In genomic region chr3:62602987-62603386, GRCh38 we compare ENCODE assay signal across 29 cellular contexts.
DNase-seq lines count a peak whose midpoint lies in the region; ATAC-seq, FAIRE-seq and TF ChIP-seq lines count a peak whose summit lies in the region.
"Had no signal": no experiment of that assay in that cellular context is flagged by ENCODE, and none has a peak within 500 bp of the region (broad histone marks: within the 10 kb centered on the region; RNA-seq: fewer than 3 reads in every experiment).

No MANE protein-coding gene starts in this region.

- H3K36me3 ChIP-seq in breast epithelium, result no peaks in the 10 kb centered on the region
- H3K36me3 ChIP-seq in small intestine (ENCODE audit: control insufficient read depth in 2 of 2, insufficient read depth in 2 of 2, low read length in 2 of 2), result no peaks in the 10 kb centered on the region
- H3K36me3 ChIP-seq: heart left ventricle, Peyer's patch, prostate gland, right lobe of liver had no signal

- POLR2A ChIA-PET in MCF 10A (lab: Yijun Ruan, JAX), result interaction anchor here (0.6 to 2.7 kb wide), 3 partner anchors 16 to 267 kb away, joined by 3 to 13 read pairs (median 4); no protein-coding TSS in a partner anchor

- FAIRE-seq in small intestine (lab: Jason Lieb, UNC), result no peak
- FAIRE-seq: bronchial epithelial cell, GM12878, kidney had no signal

- no TSS peak for BruUV-seq in MCF 10A (replicated peaks; lab: Mats Ljungman, UMichigan)

- H3K4me1 Mint-ChIP-seq in MCF 10A (ENCODE audit: insufficient read depth, unreplicated experiment) (peaks cover 56% of the 10 kb centered on the region), brain (peaks cover 51% of the 10 kb centered on the region), endothelial cell (ENCODE audit: unreplicated experiment) (peaks cover 25% of the 10 kb centered on the region)
- H3K4me1 Mint-ChIP-seq: CD4-positive, CD25-positive, alpha-beta regulatory T cell; IgD-negative memory B cell; naive thymus-derived CD4-positive, alpha-beta T cell; stimulated activated memory B cell treated with anti-CD40 and anti-IgM and Interleukin-4, amounts not matched to agents 10 μg/mL and 1 μg/mL and 100 μg/mL, for 72 hours; T-cell had no signal

- H3K27me3 Mint-ChIP-seq in MCF 10A (ENCODE audit: insufficient read depth, unreplicated experiment) (no peaks in the 10 kb centered on the region), brain (peaks cover 3% of the 10 kb centered on the region), endothelial cell (ENCODE audit: unreplicated experiment) (no peaks in the 10 kb centered on the region)
- H3K27me3 Mint-ChIP-seq: CD4-positive, CD25-positive, alpha-beta regulatory T cell; IgD-negative memory B cell; stimulated activated memory B cell treated with anti-CD40 and anti-IgM and Interleukin-4, amounts not matched to agents 10 μg/mL and 1 μg/mL and 100 μg/mL, for 72 hours; T-cell had no signal

- H3K4me3 ChIP-seq in breast epithelium, result no peak overlapping the region
- no peak overlapping the region for H3K4me3 ChIP-seq in small intestine (ENCODE audit: low read depth in 1 of 2, low read length in 2 of 2)
- H3K4me3 ChIP-seq: GM12878, heart left ventricle, Peyer's patch, prostate gland, right lobe of liver had no signal

- DNase-seq in MCF 10A (ENCODE audit: unreplicated experiment) (no peak), breast epithelium (ENCODE audit: low spot score in 2 of 2) (no peak), iris pigment epithelial cell (ENCODE audit: low read depth) (peak; percentile 30), foreskin melanocyte (no peak), small intestine (no peak), endothelial cell (ENCODE audit: low spot score) (no peak)
- DNase-seq: 8988T; activated CD4-positive, alpha-beta T cell treated with anti-CD3 and anti-CD28 coated beads for 48 hours; activated naive CD4-positive, alpha-beta T cell treated with anti-CD3 and anti-CD28 coated beads, Interleukin-2, amount 50 U/mL, for 16 hours; AML-193; amniotic stem cell; CD4-positive, CD25-positive, alpha-beta regulatory T cell; heart left ventricle; kidney; midbrain; naive thymus-derived CD4-positive, alpha-beta T cell; NCI-H1694; Peyer's patch; right lobe of liver; T-cell had no signal

- no peak for TF ChIP-seq CTCF in MCF 10A (IDR thresholded peaks at IDR 0.05; ENCODE audit: unreplicated experiment)
- no peak for TF ChIP-seq CTCF in breast epithelium (IDR thresholded peaks at IDR 0.05)
- TF ChIP-seq CTCF in brain (conservative IDR thresholded peaks at IDR 0.05), result no peak
- no peak for TF ChIP-seq CTCF in endothelial cell (IDR thresholded peaks at IDR 0.05; ENCODE audit: unreplicated experiment)

- peak overlapping the region; percentile 95 for H3K27ac Mint-ChIP-seq in MCF 10A (ENCODE audit: low read depth, unreplicated experiment)
- peak overlapping the region in 3 of 5 experiments; percentile 77 to 88 (median 80) for H3K27ac Mint-ChIP-seq in brain
- H3K27ac Mint-ChIP-seq in endothelial cell (ENCODE audit: unreplicated experiment), result no peak overlapping the region
- H3K27ac Mint-ChIP-seq: activated T-helper 2 cell treated with anti-CD3 and anti-CD28 coated beads, Interferon-gamma antibody, Interleukin-2, Interleukin-4, amounts not matched to agents 10 μg/mL and 5 μg/mL and 100 μg/mL, durations not matched to agents 14 hours and 24 hours and 36 hours; CD4-positive, CD25-positive, alpha-beta regulatory T cell; IgD-negative memory B cell; naive thymus-derived CD4-positive, alpha-beta T cell; stimulated activated memory B cell treated with anti-CD40 and anti-IgM and Interleukin-4, amounts not matched to agents 10 μg/mL and 1 μg/mL and 100 μg/mL, for 72 hours; T-cell; type B pancreatic cell had no signal

- H3K36me3 Mint-ChIP-seq in MCF 10A (ENCODE audit: insufficient read depth, unreplicated experiment) (no peaks in the 10 kb centered on the region), brain (no peaks in the 10 kb centered on the region), endothelial cell (ENCODE audit: low read depth, unreplicated experiment) (no peaks in the 10 kb centered on the region)
- H3K36me3 Mint-ChIP-seq: CD4-positive, CD25-positive, alpha-beta regulatory T cell; IgD-negative memory B cell; naive thymus-derived CD4-positive, alpha-beta T cell; stimulated activated memory B cell treated with anti-CD40 and anti-IgM and Interleukin-4, amounts not matched to agents 10 μg/mL and 1 μg/mL and 100 μg/mL, for 72 hours; T-cell; type B pancreatic cell had no signal

- intact Hi-C loops in MCF 10A (cut with micrococcal nuclease) (no loop called here), breast epithelium (cut with DNase I; ENCODE audit: low total_unique reads) (no loop called here)

- H3K27ac ChIP-seq in breast epithelium, result no peak overlapping the region
- H3K27ac ChIP-seq in small intestine (ENCODE audit: low read depth in 1 of 2, low read length in 1 of 2), result no peak overlapping the region
- H3K27ac ChIP-seq: heart left ventricle, Peyer's patch, prostate gland, right lobe of liver had no signal

- CTCF ChIA-PET in MCF 10A (lab: Yijun Ruan, JAX), result interaction anchor here (2.8 kb wide), 1 partner anchor 63 kb away, joined by 11 read pairs; no protein-coding TSS in a partner anchor

- no peaks in the 10 kb centered on the region for H3K27me3 ChIP-seq in breast epithelium
- H3K27me3 ChIP-seq in small intestine (ENCODE audit: control insufficient read depth in 2 of 2, insufficient read depth in 2 of 2, low read length in 2 of 2), result no peaks in the 10 kb centered on the region
- H3K27me3 ChIP-seq: heart left ventricle, Peyer's patch, right lobe of liver had no signal

- H3K4me1 ChIP-seq in breast epithelium (no peaks in the 10 kb centered on the region), small intestine (ENCODE audit: control insufficient read depth in 2 of 2, insufficient read depth in 1 of 2, low read depth in 1 of 2, low read length in 1 of 2) (no peaks in the 10 kb centered on the region)
- H3K4me1 ChIP-seq: Peyer's patch, prostate gland, right lobe of liver had no signal

- no peak overlapping the region for H3K4me3 Mint-ChIP-seq in MCF 10A (ENCODE audit: unreplicated experiment)
- H3K4me3 Mint-ChIP-seq in brain, result peak overlapping the region in 1 of 5 experiments; percentile 70
- no peak overlapping the region for H3K4me3 Mint-ChIP-seq in endothelial cell (ENCODE audit: unreplicated experiment)
- H3K4me3 Mint-ChIP-seq: CD4-positive, CD25-positive, alpha-beta regulatory T cell; IgD-negative memory B cell; naive thymus-derived CD4-positive, alpha-beta T cell; stimulated activated memory B cell treated with anti-CD40 and anti-IgM and Interleukin-4, amounts not matched to agents 10 μg/mL and 1 μg/mL and 100 μg/mL, for 72 hours; T-cell; type B pancreatic cell had no signal

- H3K9me3 ChIP-seq in breast epithelium, result no peaks in the 10 kb centered on the region
- no peaks in the 10 kb centered on the region for H3K9me3 ChIP-seq in small intestine (ENCODE audit: control insufficient read depth, low read depth)
- H3K9me3 ChIP-seq: Peyer's patch, prostate gland, right lobe of liver had no signal

- 70 to 82% (median 74%) methylated on average over 3 of the region's 3 CpGs for WGBS in small intestine, 3 donors

- no peak for TF ChIP-seq POLR2A in breast epithelium (IDR thresholded peaks at IDR 0.05)

- H3K9me3 Mint-ChIP-seq in MCF 10A (ENCODE audit: unreplicated experiment) (no peaks in the 10 kb centered on the region), brain (no peaks in the 10 kb centered on the region), endothelial cell (ENCODE audit: unreplicated experiment) (no peaks in the 10 kb centered on the region)
- H3K9me3 Mint-ChIP-seq: activated T-helper 2 cell treated with anti-CD3 and anti-CD28 coated beads, Interferon-gamma antibody, Interleukin-2, Interleukin-4, amounts not matched to agents 10 μg/mL and 5 μg/mL and 100 μg/mL, durations not matched to agents 14 hours and 24 hours and 36 hours; naive thymus-derived CD4-positive, alpha-beta T cell; stimulated activated memory B cell treated with anti-CD40 and anti-IgM and Interleukin-4, amounts not matched to agents 10 μg/mL and 1 μg/mL and 100 μg/mL, for 72 hours; type B pancreatic cell had no signal

- ATAC-seq in HG03135 (IDR thresholded peaks at IDR 0.05; ENCODE audit: unreplicated experiment), result no peak
- ATAC-seq: GM12878; heart left ventricle; naive thymus-derived CD4-positive, alpha-beta T cell; right lobe of liver; stimulated activated memory B cell treated with anti-CD40 and anti-IgM and Interleukin-4, amounts not matched to agents 10 μg/mL and 1 μg/mL and 100 μg/mL, for 72 hours; T-cell had no signal
